Comparison of ENCODE assay signal across 26 cellular contexts in the genomic region with DNA sequence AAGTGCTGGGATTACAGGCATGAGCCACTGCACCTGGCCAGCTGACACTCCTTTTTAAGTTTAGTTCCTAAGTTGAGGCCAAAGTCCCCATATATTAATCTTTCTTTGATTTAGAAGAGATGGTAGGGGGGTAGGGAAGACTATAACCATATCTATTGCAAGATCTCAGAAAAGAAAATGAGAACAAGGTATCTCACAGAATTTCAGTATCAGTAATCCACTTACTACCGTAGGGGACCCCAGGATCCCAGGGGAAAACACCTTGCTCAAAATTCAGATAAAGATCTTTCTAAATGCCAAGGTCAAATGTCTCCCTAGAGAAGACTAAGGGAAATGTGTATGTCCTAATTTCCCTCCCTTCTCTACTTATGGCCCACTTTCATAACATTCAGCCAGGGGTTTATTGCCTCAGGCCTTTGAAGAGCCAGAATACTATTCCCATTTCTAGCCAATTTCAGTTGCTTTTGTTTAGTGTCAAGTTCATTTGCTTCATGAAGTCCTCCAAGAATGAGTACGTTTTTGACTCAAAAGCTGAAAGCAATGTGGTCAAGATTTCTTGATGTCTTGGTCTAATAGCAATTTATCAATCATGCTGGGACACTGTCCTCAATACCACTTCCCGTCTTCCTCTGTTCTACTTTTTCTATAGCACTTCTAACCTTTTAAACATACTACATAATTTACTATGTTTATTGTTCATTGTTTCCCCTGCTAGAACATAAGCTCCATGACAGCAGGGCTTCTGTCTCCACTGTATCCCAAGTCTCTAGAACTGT.
DNase-seq lines count a peak whose midpoint lies in the region; ATAC-seq, FAIRE-seq and TF ChIP-seq lines count a peak whose summit lies in the region.
"Had no signal": no experiment of that assay in that cellular context is flagged by ENCODE, and none has a peak within 500 bp of the region (broad histone marks: within the 10 kb centered on the region; RNA-seq: fewer than 3 reads in every experiment).

No MANE protein-coding gene starts in this region.

- H2AFZ ChIP-seq in astrocyte (ENCODE audit: low read depth, low read length) = no peak overlapping the region

- intact Hi-C loops in CD4-positive, alpha-beta T cell (cut with DNase I, micrococcal nuclease) = no loop called here
- intact Hi-C loops in sigmoid colon (cut with DNase I) = no loop called here

- TF ChIP-seq EP300 in sigmoid colon (IDR thresholded peaks at IDR 0.05) = no peak

- H3K36me3 Mint-ChIP-seq in CD4-positive, alpha-beta T cell (ENCODE audit: low read depth) = peaks cover 84% of the 10 kb centered on the region
- peaks cover 16% of the 10 kb centered on the region for H3K36me3 Mint-ChIP-seq in astrocyte (ENCODE audit: low read depth, unreplicated experiment)
- H3K36me3 Mint-ChIP-seq in chondrocyte (ENCODE audit: low read depth) = peaks cover 7% of the 10 kb centered on the region

- WGBS in sigmoid colon, 2 donors = 86 to 90% methylated on average over 3 of the region's 3 CpGs

- H3K9me3 Mint-ChIP-seq in CD4-positive, alpha-beta T cell = no peaks in the 10 kb centered on the region
- H3K9me3 Mint-ChIP-seq in astrocyte (ENCODE audit: unreplicated experiment) = no peaks in the 10 kb centered on the region
- H3K9me3 Mint-ChIP-seq in chondrocyte (ENCODE audit: low read depth) = no peaks in the 10 kb centered on the region
- H3K9me3 Mint-ChIP-seq: activated naive CD8-positive, alpha-beta T cell treated with anti-CD3 and anti-CD28 coated beads, Interleukin-2, amount 10 ng/mL, durations not matched to agents 7 days and 5 days; endodermal cell; memory B cell; naive B cell had no signal

- H3K79me2 ChIP-seq in astrocyte (ENCODE audit: insufficient read depth, low read length) = no peaks in the 10 kb centered on the region

- CTCF ChIA-PET in CD4-positive, alpha-beta T cell (lab: Charles Lee) = no interaction called here

- H3K4me1 Mint-ChIP-seq in CD4-positive, alpha-beta T cell (ENCODE audit: low read depth) = peaks cover 9% of the 10 kb centered on the region
- H3K4me1 Mint-ChIP-seq in astrocyte (ENCODE audit: low read depth, unreplicated experiment) = peaks cover 24% of the 10 kb centered on the region
- H3K4me1 Mint-ChIP-seq in chondrocyte (ENCODE audit: low read depth) = peaks cover 36% of the 10 kb centered on the region
- H3K4me1 Mint-ChIP-seq: memory B cell had no signal

- H3K27me3 Mint-ChIP-seq in CD4-positive, alpha-beta T cell = no peaks in the 10 kb centered on the region
- H3K27me3 Mint-ChIP-seq in astrocyte (ENCODE audit: low read depth, unreplicated experiment) (no peaks in the 10 kb centered on the region), chondrocyte (ENCODE audit: low read depth) (no peaks in the 10 kb centered on the region)
- H3K27me3 Mint-ChIP-seq: activated naive CD8-positive, alpha-beta T cell treated with anti-CD3 and anti-CD28 coated beads, Interleukin-2, amount 10 ng/mL, durations not matched to agents 7 days and 5 days; memory B cell; naive B cell had no signal

- no peak for FAIRE-seq in astrocyte (lab: Jason Lieb, UNC)
- FAIRE-seq: H1, pancreas, TTC549 had no signal

- DNase-seq in CD4-positive, alpha-beta T cell = no peak
- DNase-seq in GM12864 (ENCODE audit: low read depth) = peak; percentile 18
- DNase-seq in astrocyte (ENCODE audit: low read depth) = no peak
- DNase-seq in MV-4-11 (lab: John Stamatoyannopoulos, UW) = no peak
- no peak for DNase-seq in chondrocyte (ENCODE audit: low spot score)
- no peak for DNase-seq in sigmoid colon
- DNase-seq: activated CD4-positive, alpha-beta T cell treated with anti-CD3 and anti-CD28 coated beads for 48 hours; activated CD8-positive, alpha-beta memory T cell treated with anti-CD3 and anti-CD28 coated beads, Interleukin-2, amount 50 U/mL, for 4 hours; activated naive CD8-positive, alpha-beta T cell treated with anti-CD3 and anti-CD28 coated beads, Interleukin-2, amount 10 ng/mL, durations not matched to agents 7 days and 5 days; body of pancreas; DND-41; endodermal cell; Karpas-422; naive B cell; NCI-H1092; NCI-H2081; pancreas; PC-3; right lobe of liver; SHP77 had no signal

- TF ChIP-seq CTCF in CD4-positive, alpha-beta T cell (IDR thresholded peaks at IDR 0.05) = no peak
- no peak for TF ChIP-seq CTCF in GM12864 (IDR thresholded peaks at IDR 0.05; ENCODE audit: low read depth, low read length, missing control alignments)
- no peak for TF ChIP-seq CTCF in astrocyte (IDR thresholded peaks at IDR 0.05; ENCODE audit: insufficient read depth, low read depth, low read length)
- no peak for TF ChIP-seq CTCF in chondrocyte (IDR thresholded peaks at IDR 0.05)
- no peak for TF ChIP-seq CTCF in sigmoid colon (IDR thresholded peaks at IDR 0.05)

- H4K20me1 ChIP-seq in astrocyte (ENCODE audit: insufficient read depth, low read length) = no peaks in the 10 kb centered on the region

- no peaks in the 10 kb centered on the region for H3K27me3 ChIP-seq in CD4-positive, alpha-beta T cell (ENCODE audit: control insufficient read depth, insufficient read depth, low read length)
- H3K27me3 ChIP-seq in astrocyte (ENCODE audit: insufficient read depth, low read length) (no peaks in the 10 kb centered on the region), sigmoid colon (no peaks in the 10 kb centered on the region)
- H3K27me3 ChIP-seq: body of pancreas, pancreas, right lobe of liver, tibial nerve had no signal

- H3K36me3 ChIP-seq in astrocyte (ENCODE audit: insufficient read depth, low read length) (peaks cover 10% of the 10 kb centered on the region), sigmoid colon (peaks cover under 1 to 23% (median 8%) of the 10 kb centered on the region in 4 donors)

- ATAC-seq in CD4-positive, alpha-beta T cell (ENCODE audit: poor library complexity) = no peak
- ATAC-seq in GM21529 (IDR thresholded peaks at IDR 0.05; ENCODE audit: unreplicated experiment) (peak; percentile 41), HG02981 (IDR thresholded peaks at IDR 0.05; ENCODE audit: unreplicated experiment) (no peak)
- ATAC-seq: body of pancreas, pancreas, PC-3, right lobe of liver had no signal

- H3K4me3 Mint-ChIP-seq in CD4-positive, alpha-beta T cell = no peak overlapping the region
- no peak overlapping the region for H3K4me3 Mint-ChIP-seq in astrocyte (ENCODE audit: unreplicated experiment)
- no peak overlapping the region for H3K4me3 Mint-ChIP-seq in chondrocyte (ENCODE audit: unreplicated experiment)
- H3K4me3 Mint-ChIP-seq: activated naive CD8-positive, alpha-beta T cell treated with anti-CD3 and anti-CD28 coated beads, Interleukin-2, amount 10 ng/mL, durations not matched to agents 7 days and 5 days; endodermal cell; memory B cell; naive B cell had no signal

- POLR2A ChIA-PET in CD4-positive, alpha-beta T cell (lab: Charles Lee) = interaction anchor here (0.6 kb wide), 1 partner anchor 456 kb away, joined by 3 read pairs; no protein-coding TSS in a partner anchor

- peaks cover 9% of the 10 kb centered on the region for H3K4me1 ChIP-seq in astrocyte (ENCODE audit: insufficient read depth, low read length)
- peaks cover 0 to 16% (median 12%) of the 10 kb centered on the region in 4 donors for H3K4me1 ChIP-seq in sigmoid colon
- H3K4me1 ChIP-seq: body of pancreas, pancreas, right lobe of liver, tibial nerve had no signal

- H3K27ac Mint-ChIP-seq in CD4-positive, alpha-beta T cell = peak overlapping the region; percentile 55
- H3K27ac Mint-ChIP-seq in astrocyte (ENCODE audit: unreplicated experiment) (peak overlapping the region; percentile 12), chondrocyte (ENCODE audit: unreplicated experiment) (no peak overlapping the region)
- H3K27ac Mint-ChIP-seq: activated naive CD8-positive, alpha-beta T cell treated with anti-CD3 and anti-CD28 coated beads, Interleukin-2, amount 10 ng/mL, durations not matched to agents 7 days and 5 days; endodermal cell; memory B cell; naive B cell had no signal

- H3K4me3 ChIP-seq in GM12864 (ENCODE audit: low read depth, low read length) (no peak overlapping the region), astrocyte (ENCODE audit: insufficient read depth, low read depth, low read length) (no peak overlapping the region), sigmoid colon (no peak overlapping the region)
- H3K4me3 ChIP-seq: body of pancreas, pancreas, right lobe of liver, tibial nerve had no signal

- H3K27ac ChIP-seq in CD4-positive, alpha-beta T cell (ENCODE audit: low read depth, low read length) = no peak overlapping the region
- H3K27ac ChIP-seq in astrocyte (ENCODE audit: low read depth, low read length) (no peak overlapping the region), sigmoid colon (no peak overlapping the region)
- H3K27ac ChIP-seq: body of pancreas, pancreas, right lobe of liver, tibial nerve had no signal

- H3K9ac ChIP-seq in astrocyte (ENCODE audit: low read length) = no peak overlapping the region

- H3K9me3 ChIP-seq in CD4-positive, alpha-beta T cell (ENCODE audit: control insufficient read depth, low read length) = no peaks in the 10 kb centered on the region
- H3K9me3 ChIP-seq in astrocyte (ENCODE audit: insufficient read depth, low read depth, low read length) (no peaks in the 10 kb centered on the region), sigmoid colon (no peaks in the 10 kb centered on the region)
- H3K9me3 ChIP-seq: body of pancreas, pancreas, right lobe of liver, tibial nerve had no signal

- TF ChIP-seq POLR2A in sigmoid colon (IDR thresholded peaks at IDR 0.05) = no peak

- no peak overlapping the region for H3K4me2 ChIP-seq in astrocyte (ENCODE audit: low read length)
